ENCODE assay signal across 9 cellular contexts in genomic region chr3:112675943-112676530, GRCh38. TPM values are rescaled to one million over a fixed set of nuclear protein-coding genes. Genes with fewer than 3 reads are reported as not detected.
DNase-seq lines count a peak whose midpoint lies in the region; ATAC-seq, FAIRE-seq and TF ChIP-seq lines count a peak whose summit lies in the region.
"Had no signal": no experiment of that assay in that cellular context is flagged by ENCODE, and none has a peak within 500 bp of the region (broad histone marks: within the 10 kb centered on the region; RNA-seq: fewer than 3 reads in every experiment).

No MANE protein-coding gene starts in this region.

- no peak for TF ChIP-seq POLR2A in HCT116 (IDR thresholded peaks at IDR 0.05; ENCODE audit: borderline replicate concordance, extremely low read depth, insufficient read depth, insufficient read length)

- H3K36me3 ChIP-seq in HCT116 (ENCODE audit: control insufficient read depth in 1 of 2, insufficient read depth in 2 of 2, low read length in 2 of 2) = no peaks in the 10 kb centered on the region
- H3K36me3 ChIP-seq in keratinocyte (ENCODE audit: control insufficient read depth in 2 of 2, extremely low read depth in 1 of 2, insufficient read depth in 2 of 2, low read length in 2 of 2) = no peaks in the 10 kb centered on the region
- no peaks in the 10 kb centered on the region for H3K36me3 ChIP-seq in MG63
- H3K36me3 ChIP-seq: thoracic aorta had no signal

- H4K20me1 ChIP-seq in HCT116 (ENCODE audit: insufficient read depth) = no peaks in the 10 kb centered on the region
- H4K20me1 ChIP-seq in keratinocyte (ENCODE audit: control insufficient read depth, extremely low read depth, insufficient read depth, low read length) = no peaks in the 10 kb centered on the region

- no peak for FAIRE-seq in keratinocyte (lab: Jason Lieb, UNC)

- H3K4me1 Mint-ChIP-seq in activated B cell treated with CpG ODN at 0.5 μM for 24 hours = peaks cover 25% of the 10 kb centered on the region

- TF ChIP-seq RAD21 in HCT116 (IDR thresholded peaks at IDR 0.05; ENCODE audit: low read depth) = no peak

- H3K27ac ChIP-seq in HCT116 (ENCODE audit: low read depth, low read length) (no peak overlapping the region), keratinocyte (ENCODE audit: control insufficient read depth, insufficient read depth, low read length) (peak overlapping the region; percentile 65)
- H3K27ac ChIP-seq: thoracic aorta had no signal

- dilution Hi-C loops in keratinocyte (cut with MboI; ENCODE audit: extremely low pct_ligation_motif_present, low sequenced_read_pairs) = no loop called here

- H3K4me3 ChIP-seq in HCT116 (replicated peaks in 1 of 2; ENCODE audit: low read depth in 1 of 2, low read length in 2 of 2) (peak overlapping the region in 1 of 2 experiments; percentile 39; a peak in 1 of 4 replicates), keratinocyte (ENCODE audit: control insufficient read depth in 2 of 3, extremely low read depth in 1 of 3, insufficient read depth in 2 of 3, low read depth in 1 of 3, low read length in 3 of 3) (peak overlapping the region in 1 of 3 experiments; percentile 7), MG63 (no peak overlapping the region)

- no peaks in the 10 kb centered on the region for H3K9me2 ChIP-seq in HCT116 (ENCODE audit: insufficient read depth)

- H2AFZ ChIP-seq in HCT116 (ENCODE audit: low read depth, low read length, poor library complexity, severe bottlenecking) (peak overlapping the region; percentile 65), keratinocyte (ENCODE audit: control insufficient read depth, low read length) (peak overlapping the region; percentile 66)

- no peaks in the 10 kb centered on the region for H3K79me2 ChIP-seq in HCT116 (ENCODE audit: insufficient read depth, low read length)
- H3K79me2 ChIP-seq in keratinocyte (ENCODE audit: control insufficient read depth, insufficient read depth, low read length) = no peaks in the 10 kb centered on the region

- no peak for ATAC-seq in HCT116
- no peak for ATAC-seq in activated B cell treated with CpG ODN at 0.5 μM for 24 hours (ENCODE audit: low read depth)
- no peak for ATAC-seq in HG03520 (IDR thresholded peaks at IDR 0.05; ENCODE audit: unreplicated experiment)
- ATAC-seq in HG03135 (IDR thresholded peaks at IDR 0.05; ENCODE audit: unreplicated experiment) = no peak

- no TSS peak for BruUV-seq in HCT116 (replicated peaks; lab: Mats Ljungman, UMichigan)

- CTCF ChIA-PET in HCT116 (lab: Charles Lee) = interaction anchor here (1.0 to 1.6 kb wide), 3 partner anchors 12 to 383 kb away, joined by 4 to 5 read pairs (median 4); no protein-coding TSS in a partner anchor
- CTCF ChIA-PET in activated B cell treated with CpG ODN at 0.5 μM for 24 hours (lab: Charles Lee) = interaction anchor here (0.6 to 1.6 kb wide), 3 partner anchors 33 to 59 kb away, joined by 3 read pairs; no protein-coding TSS in a partner anchor

- H3K4me1 ChIP-seq in HCT116 (ENCODE audit: control insufficient read depth in 1 of 2, insufficient read depth in 2 of 2, low read length in 2 of 2) (peaks cover 6 to 27% of the 10 kb centered on the region in 2 experiments; a peak in 3 of 4 replicates), keratinocyte (ENCODE audit: control insufficient read depth, extremely low read depth, insufficient read depth, low read length) (peaks cover 25% of the 10 kb centered on the region)

- peak overlapping the region; percentile 12; the same call in 1 of the 2 replicates for H3K9ac ChIP-seq in HCT116 (ENCODE audit: low read length)
- H3K9ac ChIP-seq in keratinocyte (ENCODE audit: control insufficient read depth, extremely low read depth, insufficient read depth, low read length) = peak overlapping the region; percentile 51

- no peaks in the 10 kb centered on the region for H3K9me1 ChIP-seq in keratinocyte (ENCODE audit: control insufficient read depth, extremely low read depth, insufficient read depth, low read length)

- peak overlapping the region; percentile 84 for H3K27ac Mint-ChIP-seq in activated B cell treated with CpG ODN at 0.5 μM for 24 hours

- TF ChIP-seq CTCF in HCT116 (IDR thresholded peaks at IDR 0.05 in 2 of 3, conservative IDR thresholded peaks at IDR 0.05 in 1 of 3; ENCODE audit: borderline replicate concordance in 1 of 3, insufficient read depth in 1 of 3, low read depth in 2 of 3, low read length in 2 of 3) = no peak
- no peak for TF ChIP-seq CTCF in activated B cell treated with CpG ODN at 0.5 μM for 24 hours (IDR thresholded peaks at IDR 0.05)
- no peak for TF ChIP-seq CTCF in keratinocyte (optimal IDR thresholded peaks at IDR 0.05 in 1 of 3, IDR thresholded peaks at IDR 0.05 in 1 of 3, conservative IDR thresholded peaks at IDR 0.05 in 1 of 3; ENCODE audit: extremely low read depth in 1 of 3, insufficient read depth in 2 of 3, low read length in 3 of 3)

- RAD21 ChIA-PET in HCT116 (lab: Charles Lee; ENCODE audit: low non-redundant PET in 1 of 2, low total read pairs in 2 of 2, uncharacterized antibody in 2 of 2, unreplicated experiment in 2 of 2) = no interaction called here

- H3K4me2 ChIP-seq in HCT116 (ENCODE audit: low read length) (peak overlapping the region; percentile 63), keratinocyte (ENCODE audit: control insufficient read depth, extremely low read depth, insufficient read depth, low read depth, low read length) (peak overlapping the region; percentile 59)

- H3K9me3 ChIP-seq in HCT116 (ENCODE audit: control insufficient read depth in 1 of 2, insufficient read depth in 1 of 2, low read depth in 1 of 2, low read length in 2 of 2) (no peaks in the 10 kb centered on the region), keratinocyte (ENCODE audit: control insufficient read depth, low read depth, low read length) (no peaks in the 10 kb centered on the region), MG63 (no peaks in the 10 kb centered on the region)
- H3K9me3 ChIP-seq: thoracic aorta had no signal

- H3K4me3 Mint-ChIP-seq in activated B cell treated with CpG ODN at 0.5 μM for 24 hours = peak overlapping the region; percentile 67

- DNase-seq in CD1c-positive myeloid dendritic cell (ENCODE audit: extremely low spot score) = peak; percentile 55
- DNase-seq in HCT116 (ENCODE audit: low read depth, low spot score) = no peak
- no peak for DNase-seq in activated B cell treated with CpG ODN at 0.5 μM for 24 hours
- DNase-seq in keratinocyte (ENCODE audit: low read depth, low spot score) = no peak
- no peak for DNase-seq in MG63
- no peak for DNase-seq in ACHN

- H3K27me3 ChIP-seq in HCT116 (ENCODE audit: insufficient read depth, low read length) (no peaks in the 10 kb centered on the region), keratinocyte (ENCODE audit: control insufficient read depth, extremely low read depth, insufficient read depth, low read length) (no peaks in the 10 kb centered on the region), MG63 (no peaks in the 10 kb centered on the region)

- intact Hi-C loops in HCT116 (cut with micrococcal nuclease) (no loop called here), activated B cell treated with CpG ODN at 0.5 μM for 24 hours (cut with micrococcal nuclease) (loop anchor here (1.0 to 5.0 kb wide), 9 partner anchors 33 to 539 kb away; partner anchors contain the start of gene SLC35A5)

- in situ Hi-C loops in ACHN (cut with HindIII; ENCODE audit: low pct_ligation_motif_present, low pct_unique_long_range_greater_than_20kb, low sequenced_read_pairs) = no loop called here

- no peaks in the 10 kb centered on the region for H3K36me3 Mint-ChIP-seq in activated B cell treated with CpG ODN at 0.5 μM for 24 hours (ENCODE audit: low read depth)

- H3K9me3 Mint-ChIP-seq in activated B cell treated with CpG ODN at 0.5 μM for 24 hours = no peaks in the 10 kb centered on the region

- peaks cover 8% of the 10 kb centered on the region for H3K27me3 Mint-ChIP-seq in activated B cell treated with CpG ODN at 0.5 μM for 24 hours

- POLR2A ChIA-PET in HCT116 (lab: Charles Lee) (interaction anchor here (0.6 kb wide), 1 partner anchor 8 kb away, joined by 3 read pairs; no protein-coding TSS in a partner anchor), activated B cell treated with CpG ODN at 0.5 μM for 24 hours (lab: Charles Lee) (interaction anchor here (1.0 to 1.7 kb wide), 4 partner anchors 94 to 343 kb away, joined by 3 to 9 read pairs (median 6); partner anchors contain the start of gene GTPBP8)

TF ChIP-seq in HCT116, 20 proteins besides CTCF, POLR2A, EP300 and RAD21 (continues in another document):
- TF ChIP-seq POLR2AphosphoS5 (IDR thresholded peaks at IDR 0.05; ENCODE audit: low read depth, low read length) (no peak), ZBTB33 (IDR thresholded peaks at IDR 0.05; ENCODE audit: extremely low read depth, insufficient replicate concordance, low read length) (no peak), ATF3 (IDR thresholded peaks at IDR 0.05) (no peak), CEBPB (IDR thresholded peaks at IDR 0.05; ENCODE audit: low read depth) (no peak)

RNA-seq across cellular contexts. Expression of gene CCDC80, which starts 35.1 kb away (rescaled TPM):
- 1.7 TPM for total RNA-seq in HCT116 (2021; ENCODE audit: unreplicated experiment)
- polyA plus RNA-seq in HCT116 (2012) = 0.56 and 0.89 TPM in 2 replicates
- total RNA-seq in activated B cell treated with CpG ODN at 0.5 μM for 24 hours = not detected in 2 replicates
- polyA plus RNA-seq in keratinocyte = 10.4 to 14.7 TPM (median 12.8 TPM) in 3 replicates
- polyA plus RNA-seq in keratinocyte (2011; ENCODE audit: low read depth) = 117 TPM
- polyA plus RNA-seq in keratinocyte (2011; cell fraction: cytosol; rRNA removed) = 8.5 and 14.1 TPM in 2 replicates
- 32.3 and 35.1 TPM in 2 replicates for polyA plus RNA-seq in keratinocyte (2011; cell fraction: nucleus; rRNA removed)
- polyA plus RNA-seq in keratinocyte (2012; ENCODE audit: low replicate concordance) = 30.0 and 53.1 TPM in 2 replicates
- 8.4 to 10.0 TPM (median 9.7 TPM) in 3 replicates for polyA minus RNA-seq in keratinocyte
- polyA minus RNA-seq in keratinocyte (2011; cell fraction: cytosol; rRNA and poly(A)+ RNA removed) = 10.9 TPM
- 15.5 and 40.6 TPM in 2 replicates for polyA minus RNA-seq in keratinocyte (2011; cell fraction: nucleus; rRNA and poly(A)+ RNA removed)
- 240 and 268 TPM in 2 replicates for total RNA-seq in MG63 (2014; rRNA removed; shearing (Covaris generic); ENCODE audit: low replicate concordance)

Comparison
In these comparisons a context has a peak if more than half of its experiments do, and no peak if none do; other contexts are left out.
1. RNA of gene CCDC80, which starts 35.1 kb away (total RNA-seq): 240 to 268 TPM in MG63; 1.7 TPM in HCT116 (single experiment) and not detected in activated B cell treated with CpG ODN at 0.5 μM for 24 hours; every median in the first group is over 10 times any median in the second.